Comparison of ENCODE assay signal across 8 cellular contexts in the genomic region with DNA sequence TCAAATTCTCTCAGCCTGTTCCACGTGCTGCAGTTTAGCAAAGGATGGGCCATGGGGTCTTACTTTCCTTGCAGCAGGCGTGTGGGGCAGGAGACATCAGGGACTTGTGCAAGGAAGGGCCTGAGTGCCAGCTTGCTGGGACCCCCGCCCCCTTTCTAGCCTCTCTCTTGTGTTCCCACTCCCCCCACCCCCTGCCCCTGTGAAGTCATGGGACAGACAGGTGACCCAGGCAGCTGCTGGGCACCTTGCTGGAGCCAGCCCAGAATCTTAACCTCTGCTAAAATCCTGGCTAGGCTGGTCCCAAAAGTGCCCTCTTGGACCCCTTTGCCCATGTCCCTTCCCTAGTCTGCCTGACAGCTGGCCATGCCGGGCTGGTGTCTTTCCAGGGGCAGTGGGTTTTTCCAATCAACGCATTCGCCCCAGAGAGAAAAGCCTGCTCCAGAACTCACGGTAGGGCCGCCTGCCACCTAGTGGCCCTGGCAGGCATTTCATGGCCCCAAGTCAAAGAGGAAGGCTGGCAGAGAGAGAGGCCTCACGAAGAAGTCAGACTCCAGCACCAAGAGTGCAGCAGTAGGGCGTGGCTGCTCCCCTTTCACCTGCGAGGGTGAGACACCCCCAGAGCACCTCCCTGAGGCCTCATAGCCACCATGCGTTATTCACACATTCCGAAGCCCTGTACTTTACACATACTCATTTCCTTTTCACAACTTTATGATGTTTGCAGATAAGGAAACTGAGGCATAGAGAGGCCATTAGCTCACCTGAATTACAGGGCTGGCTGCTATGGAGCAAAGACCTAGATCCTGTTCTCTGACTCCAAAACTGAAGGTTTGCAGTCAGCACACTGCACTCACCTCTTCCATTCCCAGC.
DNase-seq lines count a peak whose midpoint lies in the region; ATAC-seq and TF ChIP-seq lines count a peak whose summit lies in the region.

No MANE protein-coding gene starts in this region.

- POLR2A ChIA-PET in BJ (lab: Charles Lee), result no interaction called here

- H3K27me3 ChIP-seq in BJ (ENCODE audit: control insufficient read depth, insufficient read depth, low read length), result no peaks in the 10 kb centered on the region
- H3K27me3 ChIP-seq in NT2/D1 (ENCODE audit: insufficient read depth, insufficient read length), result peaks cover 1% of the 10 kb centered on the region

- peaks cover 4% of the 10 kb centered on the region for H3K4me1 ChIP-seq in NT2/D1 (ENCODE audit: insufficient read depth, insufficient read length)

- H3K9ac ChIP-seq in NT2/D1 (ENCODE audit: insufficient read length, low read depth), result no peak overlapping the region

- CTCF ChIA-PET in BJ (lab: Yijun Ruan, JAX), result interaction anchor here (0.8 to 3.0 kb wide), 27 partner anchors 9 to 549 kb away, joined by 3 to 23 read pairs (median 3); no protein-coding TSS in a partner anchor

- peak; percentile 93 for TF ChIP-seq CTCF in BJ (IDR thresholded peaks at IDR 0.05; ENCODE audit: insufficient read depth, low read depth, low read length)
- peak; percentile 96 for TF ChIP-seq CTCF in epithelial cell of esophagus (IDR thresholded peaks at IDR 0.05; ENCODE audit: insufficient read depth, low read depth, low read length, missing control alignments)

- DNase-seq in BJ (ENCODE audit: low read depth), result no peak
- peak; percentile 35 for DNase-seq in NT2/D1 (ENCODE audit: low read depth, low spot score)
- DNase-seq in activated T-cell treated with anti-CD3 and anti-CD28 coated beads for 1 hour (ENCODE audit: low read depth), result peak; percentile 65
- peak; percentile 79 for DNase-seq in epithelial cell of esophagus (ENCODE audit: low read depth)
- peak; percentile 70 for DNase-seq in myocyte (ENCODE audit: low read depth)
- peak; percentile 45 to 60 for DNase-seq in stimulated activated CD8-positive, alpha-beta memory T cell treated with anti-CD3 and anti-CD28 coated beads, Interleukin-7, amount 100 ng/mL, for 48 hours (ENCODE audit: extremely low read depth in 1 of 2, low read depth in 1 of 2)

- H3K4me3 ChIP-seq in BJ (ENCODE audit: low read depth, low read length), result no peak overlapping the region
- H3K4me3 ChIP-seq in NT2/D1 (ENCODE audit: insufficient read length, low read depth), result no peak overlapping the region
- H3K4me3 ChIP-seq in epithelial cell of esophagus (ENCODE audit: low read length), result no peak overlapping the region

- H3K36me3 ChIP-seq in BJ (ENCODE audit: control insufficient read depth, insufficient read depth, low read length), result peaks cover 17% of the 10 kb centered on the region
- H3K36me3 ChIP-seq in NT2/D1 (ENCODE audit: insufficient read depth, insufficient read length, low read length), result peaks cover 20% of the 10 kb centered on the region

- peaks cover 4% of the 10 kb centered on the region; the same call in 1 of the 2 replicates for H3K9me3 ChIP-seq in NT2/D1 (ENCODE audit: insufficient read depth, low read length)

- ATAC-seq in HG02798 (IDR thresholded peaks at IDR 0.05; ENCODE audit: poor library complexity, unreplicated experiment) (peak; percentile 35), HG02623 (IDR thresholded peaks at IDR 0.05; ENCODE audit: unreplicated experiment) (no peak)
